Comparison of ENCODE assay signal across 28 cellular contexts in genomic region chr10:87603769-87604168, GRCh38.
"Had no signal": no experiment of that assay in that cellular context is flagged by ENCODE, and none has a peak within 500 bp of the region (broad histone marks: within the 10 kb centered on the region; RNA-seq: fewer than 3 reads in every experiment).

No MANE protein-coding gene starts in this region.

- H3K4me1 ChIP-seq: gastroesophageal sphincter, prostate gland, vagina had no signal

- H3K4me3 Mint-ChIP-seq: activated CD4-positive, alpha-beta memory T cell treated with anti-CD3 and anti-CD28 coated beads, Interleukin-2, amount 10 ng/mL, durations not matched to agents 7 days and 5 days; activated CD4-positive, alpha-beta T cell treated with anti-CD3 and anti-CD28 coated beads, Interleukin-2, amount 10 ng/mL, durations not matched to agents 7 days and 5 days; activated naive CD4-positive, alpha-beta T cell treated with anti-CD3 and anti-CD28 coated beads, Interleukin-2, amount 10 ng/mL, durations not matched to agents 7 days and 5 days; activated naive CD8-positive, alpha-beta T cell treated with anti-CD3 and anti-CD28 coated beads, Interleukin-2, amount 10 ng/mL, durations not matched to agents 7 days and 5 days; activated T-cell treated with anti-CD3 and anti-CD28 coated beads, Interleukin-2, amount 50 U/mL, for 24 hours; brain; naive thymus-derived CD4-positive, alpha-beta T cell; stimulated activated memory B cell treated with anti-CD40 and anti-IgM and Interleukin-4, amounts not matched to agents 10 μg/mL and 1 μg/mL and 100 μg/mL, for 72 hours; stimulated activated naive CD8-positive, alpha-beta T cell treated with anti-CD3 and anti-CD28 coated beads, Interleukin-15, amount 100 ng/mL, for 72 hours; type B pancreatic cell had no signal

- H3K36me3 ChIP-seq: gastroesophageal sphincter, pancreas, prostate gland, vagina had no signal

- H3K27ac Mint-ChIP-seq: activated CD4-positive, alpha-beta memory T cell treated with anti-CD3 and anti-CD28 coated beads, Interleukin-2, amount 10 ng/mL, durations not matched to agents 7 days and 5 days; activated naive CD4-positive, alpha-beta T cell treated with anti-CD3 and anti-CD28 coated beads, Interleukin-2, amount 10 ng/mL, durations not matched to agents 7 days and 5 days; activated naive CD8-positive, alpha-beta T cell treated with anti-CD3 and anti-CD28 coated beads, Interleukin-2, amount 10 ng/mL, durations not matched to agents 7 days and 5 days; activated T-cell treated with anti-CD3 and anti-CD28 coated beads, Interleukin-2, amount 50 U/mL, for 24 hours; brain; naive thymus-derived CD4-positive, alpha-beta T cell; stimulated activated memory B cell treated with anti-CD40 and anti-IgM and Interleukin-4, amounts not matched to agents 10 μg/mL and 1 μg/mL and 100 μg/mL, for 72 hours; stimulated activated naive CD8-positive, alpha-beta T cell treated with anti-CD3 and anti-CD28 coated beads, Interleukin-15, amount 100 ng/mL, for 72 hours; type B pancreatic cell had no signal

- H3K27me3 ChIP-seq: gastroesophageal sphincter, pancreas, vagina had no signal

- H3K36me3 Mint-ChIP-seq: activated naive CD4-positive, alpha-beta T cell treated with anti-CD3 and anti-CD28 coated beads, Interleukin-2, amount 10 ng/mL, durations not matched to agents 7 days and 5 days; activated naive CD8-positive, alpha-beta T cell treated with anti-CD3 and anti-CD28 coated beads, Interleukin-2, amount 10 ng/mL, durations not matched to agents 7 days and 5 days; brain; naive thymus-derived CD4-positive, alpha-beta T cell; stimulated activated memory B cell treated with anti-CD40 and anti-IgM and Interleukin-4, amounts not matched to agents 10 μg/mL and 1 μg/mL and 100 μg/mL, for 72 hours; type B pancreatic cell had no signal

- FAIRE-seq: pancreas had no signal

- ATAC-seq: esophagus mucosa; gastroesophageal sphincter; naive thymus-derived CD4-positive, alpha-beta T cell; pancreas; stimulated activated memory B cell treated with anti-CD40 and anti-IgM and Interleukin-4, amounts not matched to agents 10 μg/mL and 1 μg/mL and 100 μg/mL, for 72 hours; stimulated activated naive CD8-positive, alpha-beta T cell treated with anti-CD3 and anti-CD28 coated beads, Interleukin-15, amount 100 ng/mL, for 72 hours had no signal

- H3K4me3 ChIP-seq: gastroesophageal sphincter, pancreas, prostate gland, smooth muscle cell, vagina had no signal

- H3K4me2 ChIP-seq: smooth muscle cell had no signal

- H3K9me3 ChIP-seq: gastroesophageal sphincter, pancreas, prostate gland, vagina had no signal

- H3K4me1 Mint-ChIP-seq: stimulated activated memory B cell treated with anti-CD40 and anti-IgM and Interleukin-4, amounts not matched to agents 10 μg/mL and 1 μg/mL and 100 μg/mL, for 72 hours had no signal

- DNase-seq: activated CD4-positive, alpha-beta memory T cell treated with anti-CD3 and anti-CD28 coated beads, Interleukin-2, amount 10 ng/mL, durations not matched to agents 7 days and 5 days; activated CD4-positive, alpha-beta T cell treated with anti-CD3 and anti-CD28 coated beads for 1 hour; activated CD4-positive, alpha-beta T cell treated with anti-CD3 and anti-CD28 coated beads, Interleukin-2, amount 10 ng/mL, durations not matched to agents 7 days and 5 days; activated CD8-positive, alpha-beta memory T cell treated with anti-CD3 and anti-CD28 coated beads, Interleukin-2, amount 50 U/mL, for 48 hours; activated gamma-delta T cell; activated naive CD4-positive, alpha-beta T cell treated with anti-CD3 and anti-CD28 coated beads, Interleukin-2, amount 10 ng/mL, durations not matched to agents 7 days and 5 days; activated naive CD8-positive, alpha-beta T cell treated with anti-CD3 and anti-CD28 coated beads, Interleukin-2, amount 10 ng/mL, durations not matched to agents 7 days and 5 days; activated T-cell treated with anti-CD3 and anti-CD28 coated beads, Interleukin-2, amount 50 U/mL, for 24 hours; caudate nucleus; hippocampal formation; midbrain; naive thymus-derived CD4-positive, alpha-beta T cell; pancreas; retina; stimulated activated CD4-positive, alpha-beta T cell treated with anti-CD3 and anti-CD28 coated beads, Interleukin-1b, Interleukin-23, amount 100 ng/mL, for 48 hours; stimulated activated CD4-positive, alpha-beta T cell treated with anti-CD3 and anti-CD28 coated beads, Interleukin-4, amount 100 ng/mL, for 4 hours; stimulated activated CD8-positive, alpha-beta memory T cell treated with anti-CD3 and anti-CD28 coated beads, Interleukin-4, amount 100 ng/mL, for 48 hours; stimulated activated naive CD8-positive, alpha-beta T cell treated with anti-CD3 and anti-CD28 coated beads, Interleukin-15, amount 100 ng/mL, for 72 hours; substantia nigra; T-helper 9 cell had no signal

- H3K27me3 Mint-ChIP-seq: brain; stimulated activated memory B cell treated with anti-CD40 and anti-IgM and Interleukin-4, amounts not matched to agents 10 μg/mL and 1 μg/mL and 100 μg/mL, for 72 hours; stimulated activated naive CD8-positive, alpha-beta T cell treated with anti-CD3 and anti-CD28 coated beads, Interleukin-15, amount 100 ng/mL, for 72 hours; type B pancreatic cell had no signal

- H3K27ac ChIP-seq: gastroesophageal sphincter, pancreas, prostate gland, vagina had no signal
